In the genomic region with DNA sequence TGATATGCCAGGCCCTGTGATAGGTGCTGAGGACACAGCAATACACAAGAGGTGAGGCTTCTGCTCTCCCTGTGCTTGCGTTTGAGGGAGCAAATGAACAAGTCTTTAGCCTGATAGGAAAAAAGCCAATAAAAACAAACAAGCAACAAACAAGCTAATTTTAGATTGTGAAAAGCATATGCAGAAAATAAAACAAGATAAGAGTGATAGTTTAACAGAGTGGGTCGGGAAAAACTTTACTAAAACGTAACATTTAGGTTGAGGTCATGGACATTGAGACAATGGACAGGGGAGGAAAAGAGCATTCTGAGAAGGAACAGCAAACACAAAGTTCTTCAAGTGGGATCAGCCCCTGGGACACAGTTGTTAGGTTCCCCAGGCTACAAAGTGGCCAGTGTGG, we compare ENCODE assay signal across 8 cellular contexts. TPM values are rescaled to one million over a fixed set of nuclear protein-coding genes. Genes with fewer than 3 reads are reported as not detected.
DNase-seq lines count a peak whose midpoint lies in the region; ATAC-seq and TF ChIP-seq lines count a peak whose summit lies in the region.

No MANE protein-coding gene starts in this region.

- H3K36me3 Mint-ChIP-seq in CD14-positive monocyte, result peaks cover 17 to 22% of the 10 kb centered on the region in 2 donors

- H3K79me2 ChIP-seq in osteoblast (ENCODE audit: insufficient read depth, low read length), result peaks cover 82% of the 10 kb centered on the region
- H3K79me2 ChIP-seq in MM.1S (ENCODE audit: low read length), result no peaks in the 10 kb centered on the region

- H3K9me2 ChIP-seq in MM.1S (replicated peaks; ENCODE audit: insufficient read depth, low read length), result no peaks in the 10 kb centered on the region

- peak overlapping the region; percentile 77 to 99 (median 88) for H3K27ac Mint-ChIP-seq in CD14-positive monocyte

- peaks cover 44% of the 10 kb centered on the region for H3K4me1 ChIP-seq in colonic mucosa
- peaks cover 75% of the 10 kb centered on the region for H3K4me1 ChIP-seq in osteoblast (ENCODE audit: insufficient read depth, low read length)
- H3K4me1 ChIP-seq in MM.1S (ENCODE audit: low read length), result no peaks in the 10 kb centered on the region

- no peak for ATAC-seq in GM21528 (IDR thresholded peaks at IDR 0.05; ENCODE audit: low FRiP score, unreplicated experiment)
- ATAC-seq in GM18517 (IDR thresholded peaks at IDR 0.05; ENCODE audit: unreplicated experiment), result no peak

- no peaks in the 10 kb centered on the region for H3K27me3 Mint-ChIP-seq in CD14-positive monocyte (ENCODE audit: low read depth in 3 of 3)

- intact Hi-C loops in CD14-positive monocyte (cut with micrococcal nuclease) (loop anchor here in 1 of 2 donors (5.0 kb wide), 3 partner anchors 46 to 306 kb away; a partner anchor contains a TSS), colonic mucosa (cut with DNase I) (no loop called here)

- H3K4me2 ChIP-seq in osteoblast (ENCODE audit: insufficient read depth, low read length) (peak overlapping the region; percentile 93), MM.1S (ENCODE audit: low read depth, low read length) (no peak overlapping the region)

- H3K27ac ChIP-seq in colonic mucosa, result peak overlapping the region; percentile 82
- H3K27ac ChIP-seq in osteoblast (ENCODE audit: low read depth, low read length), result peak overlapping the region; percentile 87
- H3K27ac ChIP-seq in MM.1S (ENCODE audit: low read length), result no peak overlapping the region

- H3K4me1 Mint-ChIP-seq in CD14-positive monocyte, result peaks cover 80% of the 10 kb centered on the region

- no peak overlapping the region for H3K4me3 Mint-ChIP-seq in CD14-positive monocyte

- DNase-seq in CD14-positive monocyte (ENCODE audit: low spot score) (no peak), M059J (ENCODE audit: low read depth) (peak; percentile 14), colonic mucosa (no peak), osteoblast (ENCODE audit: insufficient read length, low spot score, missing footprints) (no peak), MM.1S (no peak), hepatic stellate cell (ENCODE audit: low spot score) (no peak)

- H3K9me3 Mint-ChIP-seq in CD14-positive monocyte, result peaks cover 0 to 3% (median 0%) of the 10 kb centered on the region in 7 donors

- no peaks in the 10 kb centered on the region for H3K36me3 ChIP-seq in colonic mucosa
- peaks cover 11% of the 10 kb centered on the region for H3K36me3 ChIP-seq in osteoblast (ENCODE audit: insufficient read depth, low read length)
- H3K36me3 ChIP-seq in MM.1S (replicated peaks; ENCODE audit: insufficient read depth, low read length), result no peaks in the 10 kb centered on the region

- no peaks in the 10 kb centered on the region for H4K20me1 ChIP-seq in osteoblast (ENCODE audit: insufficient read depth, low read length)
- H4K20me1 ChIP-seq in MM.1S (ENCODE audit: insufficient read depth, low read length), result no peaks in the 10 kb centered on the region

- H3F3A ChIP-seq in MM.1S (ENCODE audit: insufficient read depth, low read length), result no peaks in the 10 kb centered on the region

- H3K4me3 ChIP-seq in colonic mucosa (no peak overlapping the region), osteoblast (ENCODE audit: insufficient read depth, low read length) (peak overlapping the region; percentile 86), MM.1S (ENCODE audit: low read length) (no peak overlapping the region)

- H3K9ac ChIP-seq in colonic mucosa (ENCODE audit: low read depth in 2 of 2, low read length in 2 of 2), result peak overlapping the region; percentile 47 to 52
- no peak overlapping the region for H3K9ac ChIP-seq in MM.1S (ENCODE audit: low read length)

- H3K27me3 ChIP-seq in colonic mucosa (no peaks in the 10 kb centered on the region), osteoblast (ENCODE audit: insufficient read depth, low read length) (no peaks in the 10 kb centered on the region), MM.1S (replicated peaks; ENCODE audit: insufficient read depth, low read length) (peaks cover 3% of the 10 kb centered on the region; the same call in 1 of the 2 replicates)

- H2AFZ ChIP-seq in osteoblast (ENCODE audit: low read length) (no peak overlapping the region), MM.1S (ENCODE audit: low read length) (no peak overlapping the region)

- H3K9me3 ChIP-seq in colonic mucosa, result no peaks in the 10 kb centered on the region
- H3K9me3 ChIP-seq in osteoblast (ENCODE audit: low read depth, low read length), result no peaks in the 10 kb centered on the region
- no peaks in the 10 kb centered on the region for H3K9me3 ChIP-seq in MM.1S (replicated peaks; ENCODE audit: insufficient read depth, low read length)

- no peak for TF ChIP-seq CTCF in CD14-positive monocyte (IDR thresholded peaks at IDR 0.05)
- TF ChIP-seq CTCF in colonic mucosa (IDR thresholded peaks at IDR 0.05), result no peak
- no peak for TF ChIP-seq CTCF in osteoblast (IDR thresholded peaks at IDR 0.05; ENCODE audit: extremely low read depth, low read depth, low read length)
- TF ChIP-seq CTCF in MM.1S (IDR thresholded peaks at IDR 0.05; ENCODE audit: low read length), result no peak

RNA-seq across cellular contexts. Expression of a gene that starts 4.3 kb away (rescaled TPM):
- 10 to 100 TPM; 45.4 to 52.2 TPM for polyA plus RNA-seq in CD14-positive monocyte
- total RNA-seq in M059J (2014; rRNA removed; shearing (Covaris generic)), result 73.1 and 92.7 TPM in 2 replicates
- total RNA-seq in colonic mucosa, result 10 to 100 TPM; 10.1 to 12.6 TPM
- total RNA-seq in osteoblast, result 46.3 and 51.9 TPM in 2 replicates

RNA-seq across cellular contexts. Expression of a gene that starts 24.0 kb away (rescaled TPM):
- 10 to 100 TPM; 14.6 to 16.3 TPM for polyA plus RNA-seq in CD14-positive monocyte
- 48.1 and 66.2 TPM in 2 replicates for total RNA-seq in M059J (2014; rRNA removed; shearing (Covaris generic))
- total RNA-seq in colonic mucosa (10 to 100 TPM; 40.8 to 45.2 TPM), osteoblast (66.2 and 68.1 TPM in 2 replicates)
